16 cellular contexts compared by ENCODE assay signal in genomic region chr3:160140756-160141155, GRCh38.
DNase-seq lines count a peak whose midpoint lies in the region; ATAC-seq and TF ChIP-seq lines count a peak whose summit lies in the region.
"Had no signal": no experiment of that assay in that cellular context is flagged by ENCODE, and none has a peak within 500 bp of the region (broad histone marks: within the 10 kb centered on the region; RNA-seq: fewer than 3 reads in every experiment).

No MANE protein-coding gene starts in this region.

- no peaks in the 10 kb centered on the region for H3K9me3 ChIP-seq in thyroid gland
- H3K9me3 ChIP-seq: suprapubic skin had no signal

- no peaks in the 10 kb centered on the region for H3K36me3 Mint-ChIP-seq in activated naive CD8-positive, alpha-beta T cell treated with anti-CD3 and anti-CD28 coated beads for 36 hours
- peaks cover 0 to 11% (median 0%) of the 10 kb centered on the region in 3 donors for H3K36me3 Mint-ChIP-seq in naive thymus-derived CD8-positive, alpha-beta T cell

- no peak for TF ChIP-seq CTCF in thyroid gland (IDR thresholded peaks at IDR 0.05)

- H3K27ac Mint-ChIP-seq in activated naive CD8-positive, alpha-beta T cell treated with anti-CD3 and anti-CD28 coated beads for 36 hours, result no peak overlapping the region
- H3K27ac Mint-ChIP-seq in naive thymus-derived CD8-positive, alpha-beta T cell, result no peak overlapping the region

- no peak overlapping the region for H3K4me3 ChIP-seq in thyroid gland (replicated peaks in 1 of 3)
- H3K4me3 ChIP-seq: suprapubic skin had no signal

- POLR2A ChIA-PET in naive thymus-derived CD8-positive, alpha-beta T cell (lab: Charles Lee), result no interaction called here

- ATAC-seq in HG02759 (IDR thresholded peaks at IDR 0.05; ENCODE audit: unreplicated experiment), result peak; percentile 63
- no peak for ATAC-seq in naive thymus-derived CD8-positive, alpha-beta T cell
- ATAC-seq: PC-3 had no signal

- peaks cover 8% of the 10 kb centered on the region for H3K9me3 Mint-ChIP-seq in activated naive CD8-positive, alpha-beta T cell treated with anti-CD3 and anti-CD28 coated beads for 36 hours
- H3K9me3 Mint-ChIP-seq in naive thymus-derived CD8-positive, alpha-beta T cell, result peaks cover 0 to 21% (median 16%) of the 10 kb centered on the region in 9 donors

- H3K4me3 Mint-ChIP-seq in activated naive CD8-positive, alpha-beta T cell treated with anti-CD3 and anti-CD28 coated beads for 36 hours, result no peak overlapping the region
- no peak overlapping the region for H3K4me3 Mint-ChIP-seq in naive thymus-derived CD8-positive, alpha-beta T cell

- no peak overlapping the region for H3K27ac ChIP-seq in thyroid gland
- H3K27ac ChIP-seq: parathyroid adenoma, suprapubic skin had no signal

- H3K4me1 Mint-ChIP-seq in activated naive CD8-positive, alpha-beta T cell treated with anti-CD3 and anti-CD28 coated beads for 36 hours, result peaks cover 5% of the 10 kb centered on the region
- H3K4me1 Mint-ChIP-seq in naive thymus-derived CD8-positive, alpha-beta T cell, result peaks cover 0 to 1% (median 0%) of the 10 kb centered on the region in 4 donors

- WGBS in thyroid gland, 2 donors, result 87 to 96% methylated on average over 2 of the region's 2 CpGs

- H3K36me3 ChIP-seq in thyroid gland, result no peaks in the 10 kb centered on the region
- H3K36me3 ChIP-seq: suprapubic skin had no signal

- intact Hi-C loops in thyroid gland (cut with DNase I), result no loop called here

- H3K27me3 Mint-ChIP-seq in activated naive CD8-positive, alpha-beta T cell treated with anti-CD3 and anti-CD28 coated beads for 36 hours, result peaks cover 3% of the 10 kb centered on the region
- H3K27me3 Mint-ChIP-seq in naive thymus-derived CD8-positive, alpha-beta T cell, result peaks cover 0 to 18% (median 0%) of the 10 kb centered on the region in 5 donors

- H3K27me3 ChIP-seq in thyroid gland, result no peaks in the 10 kb centered on the region
- H3K27me3 ChIP-seq: suprapubic skin had no signal

- TF ChIP-seq POLR2A in thyroid gland (IDR thresholded peaks at IDR 0.05), result no peak

- no peaks in the 10 kb centered on the region for H3K4me1 ChIP-seq in thyroid gland
- H3K4me1 ChIP-seq: parathyroid adenoma, suprapubic skin had no signal

- DNase-seq in activated naive CD4-positive, alpha-beta T cell treated with Interleukin-2 at 50 U/mL for 16 hours, result peak; percentile 11
- no peak for DNase-seq in activated naive CD4-positive, alpha-beta T cell (lab: John Stamatoyannopoulos, UW)
- DNase-seq in activated naive CD8-positive, alpha-beta T cell treated with anti-CD3 and anti-CD28 coated beads for 36 hours, result peak; percentile 21
- peak; percentile 6 to 22 for DNase-seq in stimulated activated CD8-positive, alpha-beta memory T cell treated with anti-CD3 and anti-CD28 coated beads, Interleukin-7, amount 100 ng/mL, for 48 hours (ENCODE audit: extremely low read depth in 1 of 2, low read depth in 1 of 2)
- DNase-seq in DMS53 treated with DMSO at 0.1 percent for 48 hours (lab: John Stamatoyannopoulos, UW; ENCODE audit: unreplicated experiment), result no peak
- DNase-seq in naive thymus-derived CD8-positive, alpha-beta T cell, result no peak
- no peak for DNase-seq in thyroid gland
- DNase-seq: activated CD4-positive, alpha-beta T cell treated with anti-CD3 and anti-CD28 coated beads, Interleukin-2, amount 50 U/mL, for 4 hours; activated gamma-delta T cell treated with Interleukin-2 at 50 U/mL for 16 hours; HCEC 1CT; NCI-H2081 treated with DMSO at 0.1 percent for 48 hours; NCI-H524; PC-3 had no signal

Comparison
In these comparisons a context has a peak if more than half of its experiments do, and no peak if none do; other contexts are left out.
1. DNase-seq: peak in activated naive CD4-positive, alpha-beta T cell treated with Interleukin-2 at 50 U/mL for 16 hours (single experiment), activated naive CD8-positive, alpha-beta T cell treated with anti-CD3 and anti-CD28 coated beads for 36 hours (single experiment) and stimulated activated CD8-positive, alpha-beta memory T cell treated with anti-CD3 and anti-CD28 coated beads, Interleukin-7, amount 100 ng/mL, for 48 hours (2 of 2); none in activated naive CD4-positive, alpha-beta T cell (0 of 4), DMS53 treated with DMSO at 0.1 percent for 48 hours (single experiment), naive thymus-derived CD8-positive, alpha-beta T cell (0 of 10) and thyroid gland (0 of 2).